ENCODE assay signal across 29 cellular contexts in the genomic region with DNA sequence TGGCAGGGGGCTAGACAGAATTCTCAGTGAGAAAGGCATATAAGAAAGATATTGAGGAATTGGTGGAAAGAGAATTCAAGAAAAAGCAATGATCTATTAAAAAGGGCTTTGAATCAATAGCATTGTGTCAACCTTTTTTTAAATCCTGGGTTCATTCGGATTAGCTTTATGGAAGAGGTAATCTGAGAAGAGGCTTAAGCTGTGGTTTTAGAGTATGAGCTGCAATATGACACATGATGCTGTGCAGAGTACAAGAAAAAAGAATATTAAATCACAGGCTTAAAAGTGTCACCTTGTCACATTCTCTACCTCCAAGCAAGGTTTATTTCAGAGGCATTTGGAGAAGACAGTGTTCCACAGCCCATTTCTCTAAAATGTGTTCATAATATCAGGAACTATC.
"Had no signal": no experiment of that assay in that cellular context is flagged by ENCODE, and none has a peak within 500 bp of the region (broad histone marks: within the 10 kb centered on the region; RNA-seq: fewer than 3 reads in every experiment).

No MANE protein-coding gene starts in this region.

- H3K4me1 ChIP-seq: esophagus muscularis mucosa, foreskin keratinocyte, gastroesophageal sphincter, heart left ventricle, lower lobe of right lung, psoas muscle, right lobe of liver, suprapubic skin, transverse colon, upper lobe of right lung, uterus had no signal

- H3K27me3 ChIP-seq: esophagus muscularis mucosa, gastroesophageal sphincter, ovary, right lobe of liver, transverse colon, upper lobe of right lung, uterus had no signal

- H3K4me3 ChIP-seq: coronary artery, esophagus muscularis mucosa, gastroesophageal sphincter, heart left ventricle, lower lobe of right lung, ovary, psoas muscle, right lobe of liver, smooth muscle cell, suprapubic skin, transverse colon, upper lobe of right lung, uterus had no signal

- H3K27ac Mint-ChIP-seq: naive thymus-derived CD8-positive, alpha-beta T cell; nephron progenitor cell; stimulated activated naive CD8-positive, alpha-beta T cell treated with anti-CD3 and anti-CD28 coated beads, Interleukin-15, amount 100 ng/mL, for 72 hours had no signal

- H3K4me1 Mint-ChIP-seq: naive thymus-derived CD8-positive, alpha-beta T cell; stimulated activated naive CD8-positive, alpha-beta T cell treated with anti-CD3 and anti-CD28 coated beads, Interleukin-15, amount 100 ng/mL, for 72 hours had no signal

- H3K9me3 ChIP-seq: lower lobe of right lung, ovary, psoas muscle, right lobe of liver, suprapubic skin, transverse colon, upper lobe of right lung, uterus had no signal

- H3K27ac ChIP-seq: coronary artery, esophagus muscularis mucosa, foreskin keratinocyte, gastroesophageal sphincter, heart left ventricle, lower lobe of right lung, ovary, psoas muscle, right lobe of liver, suprapubic skin, transverse colon, upper lobe of right lung, uterus had no signal

- H3K36me3 ChIP-seq: esophagus muscularis mucosa, gastroesophageal sphincter, heart left ventricle, lower lobe of right lung, ovary, right lobe of liver, suprapubic skin, transverse colon, upper lobe of right lung, uterus had no signal

- H3K36me3 Mint-ChIP-seq: naive thymus-derived CD8-positive, alpha-beta T cell had no signal

- DNase-seq: dermis blood vessel endothelial cell; effector memory CD4-positive, alpha-beta T cell; foreskin keratinocyte; heart left ventricle; hippocampal formation; islet precursor cell; left ventricle myocardium superior; lower lobe of right lung; naive thymus-derived CD8-positive, alpha-beta T cell; nephron progenitor cell; occipital lobe; ovary; posterior cingulate gyrus; psoas muscle; right lobe of liver; stimulated activated CD4-positive, alpha-beta T cell treated with anti-CD3 and anti-CD28 coated beads, Interleukin-12 subunit alpha, Interleukin-12 subunit beta, amount 100 ng/mL, for 4 hours; stimulated activated CD4-positive, alpha-beta T cell treated with anti-CD3 and anti-CD28 coated beads, Interleukin-1b, Interleukin-23, amount 100 ng/mL, for 48 hours; stimulated activated CD4-positive, alpha-beta T cell treated with anti-CD3 and anti-CD28 coated beads, Interleukin-4, amount 100 ng/mL, for 1 hour; stimulated activated CD8-positive, alpha-beta memory T cell treated with anti-CD3 and anti-CD28 coated beads, Interleukin-4, amount 100 ng/mL, for 48 hours; stimulated activated naive CD4-positive, alpha-beta T cell; stimulated activated naive CD8-positive, alpha-beta T cell treated with anti-CD3 and anti-CD28 coated beads, Interleukin-15, amount 100 ng/mL, for 72 hours; transverse colon; upper lobe of right lung; uterus had no signal

- H3K4me3 Mint-ChIP-seq: naive thymus-derived CD8-positive, alpha-beta T cell; nephron progenitor cell; stimulated activated naive CD8-positive, alpha-beta T cell treated with anti-CD3 and anti-CD28 coated beads, Interleukin-15, amount 100 ng/mL, for 72 hours had no signal
